ENCODE assay signal across 21 cellular contexts in the genomic region with DNA sequence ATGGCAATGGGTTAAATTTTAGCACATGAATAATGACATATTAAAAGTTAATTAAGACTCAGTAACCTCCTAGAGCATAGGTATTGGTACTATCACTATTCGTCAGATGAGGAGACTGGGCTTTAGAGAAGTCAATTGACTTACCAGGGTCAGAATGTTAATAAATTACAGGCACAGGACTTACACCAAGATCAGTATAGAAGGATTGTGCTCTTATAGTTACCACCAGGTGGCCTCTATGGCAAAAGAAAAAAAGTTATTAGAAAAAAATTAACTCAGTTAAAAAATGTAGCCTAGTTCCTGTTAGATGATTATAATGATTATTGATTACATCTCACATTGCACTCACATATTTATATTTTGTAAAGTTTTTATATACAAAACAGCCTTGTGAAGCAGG.
DNase-seq lines count a peak whose midpoint lies in the region; ATAC-seq, FAIRE-seq and TF ChIP-seq lines count a peak whose summit lies in the region.
"Had no signal": no experiment of that assay in that cellular context is flagged by ENCODE, and none has a peak within 500 bp of the region (broad histone marks: within the 10 kb centered on the region; RNA-seq: fewer than 3 reads in every experiment).

No MANE protein-coding gene starts in this region.

- H3K4me3 ChIP-seq in mammary epithelial cell (replicated peaks in 1 of 3; ENCODE audit: insufficient read depth in 1 of 3, low read depth in 2 of 3, low read length in 3 of 3): no peak overlapping the region
- H3K4me3 ChIP-seq in breast epithelium: no peak overlapping the region
- H3K4me3 ChIP-seq in mesendoderm (ENCODE audit: low read length): no peak overlapping the region
- H3K4me3 ChIP-seq in pancreas: no peak overlapping the region
- H3K4me3 ChIP-seq: SJSA1 had no signal

- DNase-seq in mammary epithelial cell: no peak
- no peak for DNase-seq in breast epithelium (ENCODE audit: low spot score in 2 of 2)
- DNase-seq in RKO (ENCODE audit: low spot score): peak; percentile 9
- peak; percentile 5 for DNase-seq in mesendoderm
- no peak for DNase-seq in stimulated activated naive CD4-positive, alpha-beta T cell (lab: John Stamatoyannopoulos, UW)
- no peak for DNase-seq in NCI-H345 treated with DMSO at 0.1 percent for 48 hours (lab: John Stamatoyannopoulos, UW; ENCODE audit: unreplicated experiment)
- no peak for DNase-seq in pancreas
- no peak for DNase-seq in hippocampal formation (lab: John Stamatoyannopoulos, UW)
- DNase-seq: Calu3, DMS79 treated with DMSO at 0.1 percent for 48 hours, GOT3, MM.1S, NCI-H1417, NCI-H1930, NCI-H2171, NCI-H774 had no signal

- H4K20me1 ChIP-seq in mammary epithelial cell (ENCODE audit: insufficient read depth, low read length): no peaks in the 10 kb centered on the region

- H2BK120ac ChIP-seq in mesendoderm (ENCODE audit: low read depth, low read length): no peak overlapping the region

- no peak overlapping the region for H2BK5ac ChIP-seq in mesendoderm (ENCODE audit: low read length)

- H3K9me3 ChIP-seq in mammary epithelial cell (replicated peaks; ENCODE audit: insufficient read depth, low read length) (no peaks in the 10 kb centered on the region), breast epithelium (no peaks in the 10 kb centered on the region), pancreas (no peaks in the 10 kb centered on the region)
- H3K9me3 ChIP-seq: SJSA1 had no signal

- no peak for FAIRE-seq in pancreas (lab: Jason Lieb, UNC)
- FAIRE-seq: G401.6, GM12892, GM19239 had no signal

- no peak overlapping the region for H3K23ac ChIP-seq in mesendoderm (ENCODE audit: low read length)

- H3K4me1 ChIP-seq in mammary epithelial cell (ENCODE audit: insufficient read depth, low read length) (no peaks in the 10 kb centered on the region), breast epithelium (no peaks in the 10 kb centered on the region), mesendoderm (ENCODE audit: control insufficient read depth, low read depth, low read length) (no peaks in the 10 kb centered on the region), pancreas (no peaks in the 10 kb centered on the region)
- H3K4me1 ChIP-seq: SJSA1 had no signal

- WGBS in mammary epithelial cell (ENCODE audit: low coverage, missing lambda C conversion rate): 36% methylated on average over 1 of the region's 1 CpG
- no CpG with 5 or more reads among the region's 1 CpG for WGBS in mesendoderm (ENCODE audit: extremely low coverage, insufficient coverage, low lambda C conversion rate)
- WGBS in pancreas, 2 donors: 0 to 29% methylated on average over 1 of the region's 1 CpG

- H3K27me3 ChIP-seq in mammary epithelial cell (ENCODE audit: insufficient read depth, low read length) (no peaks in the 10 kb centered on the region), breast epithelium (no peaks in the 10 kb centered on the region), mesendoderm (ENCODE audit: insufficient read depth, low read length, poor library complexity) (no peaks in the 10 kb centered on the region), pancreas (no peaks in the 10 kb centered on the region)
- H3K27me3 ChIP-seq: SJSA1 had no signal

- intact Hi-C loops in mammary epithelial cell (cut with micrococcal nuclease) (no loop called here), breast epithelium (cut with DNase I; ENCODE audit: low total_unique reads) (no loop called here), pancreas (cut with DNase I) (no loop called here)

- H3K79me2 ChIP-seq in mammary epithelial cell (ENCODE audit: insufficient read depth, low read length) (no peaks in the 10 kb centered on the region), mesendoderm (ENCODE audit: control insufficient read depth, insufficient read depth, low read length) (no peaks in the 10 kb centered on the region)

- no peak overlapping the region for H3K4ac ChIP-seq in mesendoderm (ENCODE audit: low read depth, low read length)

- H3K56ac ChIP-seq in mesendoderm (ENCODE audit: low read length): no peak overlapping the region

- no peak for ATAC-seq in pancreas

- H2BK15ac ChIP-seq in mesendoderm (replicated peaks; ENCODE audit: low read depth): no peak overlapping the region

- H2AFZ ChIP-seq in mammary epithelial cell (ENCODE audit: low read depth, low read length): no peak overlapping the region

- H4K8ac ChIP-seq in mesendoderm (ENCODE audit: low read depth, low read length): no peak overlapping the region

- dilution Hi-C loops in mammary epithelial cell (cut with HindIII; ENCODE audit: low sequenced_read_pairs): no loop called here

- in situ Hi-C loops in mammary epithelial cell (cut with MboI; ENCODE audit: low sequenced_read_pairs in 2 of 2): no loop called here

- TF ChIP-seq POLR2A in breast epithelium (IDR thresholded peaks at IDR 0.05): no peak

- H4K5ac ChIP-seq in mesendoderm (ENCODE audit: low read length): no peak overlapping the region

- TF ChIP-seq CTCF in mammary epithelial cell (conservative IDR thresholded peaks at IDR 0.05 in 1 of 2, IDR thresholded peaks at IDR 0.05 in 1 of 2; ENCODE audit: extremely low read depth in 1 of 2, insufficient read depth in 1 of 2, low read depth in 1 of 2, low read length in 2 of 2) (peak; percentile 5 to 8), breast epithelium (IDR thresholded peaks at IDR 0.05) (no peak), pancreas (IDR thresholded peaks at IDR 0.05) (no peak)

- no peak overlapping the region for H3K18ac ChIP-seq in mesendoderm (ENCODE audit: low read length)

- H3K4me2 ChIP-seq in mammary epithelial cell (ENCODE audit: insufficient read depth, low read depth, low read length) (no peak overlapping the region), mesendoderm (ENCODE audit: low read length) (no peak overlapping the region)

- CTCF ChIA-PET in mammary epithelial cell (lab: Charles Lee; ENCODE audit: low non-redundant PET): no interaction called here

- H3K36me3 ChIP-seq in mammary epithelial cell (ENCODE audit: insufficient read depth, low read length) (no peaks in the 10 kb centered on the region), breast epithelium (no peaks in the 10 kb centered on the region), mesendoderm (ENCODE audit: control insufficient read depth, insufficient read depth, low read length) (no peaks in the 10 kb centered on the region), pancreas (no peaks in the 10 kb centered on the region)
- H3K36me3 ChIP-seq: SJSA1 had no signal

- H3K27ac ChIP-seq in mammary epithelial cell (ENCODE audit: insufficient read depth, low read depth, low read length) (no peak overlapping the region), breast epithelium (no peak overlapping the region), mesendoderm (ENCODE audit: low read depth, low read length) (no peak overlapping the region), pancreas (no peak overlapping the region)
- H3K27ac ChIP-seq: HL-60, SJSA1 had no signal

- BruUV-seq in mammary epithelial cell (replicated peaks; lab: Mats Ljungman, UMichigan): no TSS peak

- H2AK5ac ChIP-seq in mesendoderm (ENCODE audit: low read length): no peak overlapping the region

- H3K9ac ChIP-seq in mammary epithelial cell (ENCODE audit: insufficient read depth, low read length): no peak overlapping the region
- no peak overlapping the region for H3K9ac ChIP-seq in mesendoderm (ENCODE audit: low read length)

- H3K79me1 ChIP-seq in mesendoderm (ENCODE audit: low read length): no peaks in the 10 kb centered on the region

Comparison
In these comparisons a context has a peak if more than half of its experiments do, and no peak if none do; other contexts are left out.
1. CTCF ChIP-seq: peak in mammary epithelial cell (2 of 2); none in breast epithelium (0 of 3) and pancreas (0 of 4).
2. DNase-seq: peak in RKO (single experiment) and mesendoderm (single experiment); none in mammary epithelial cell (single experiment), breast epithelium (0 of 2), stimulated activated naive CD4-positive, alpha-beta T cell (0 of 6), NCI-H345 treated with DMSO at 0.1 percent for 48 hours (single experiment), pancreas (0 of 6) and hippocampal formation (0 of 2).